2 cellular contexts compared by ENCODE assay signal in genomic region chr1:51509773-51510172, GRCh38.
TF ChIP-seq lines count a peak whose summit lies in the region.

No MANE protein-coding gene starts in this region.

TF ChIP-seq in GM12878, 131 proteins besides CTCF, POLR2A, EP300 and RAD21:
- TF ChIP-seq ATF2 (IDR thresholded peaks at IDR 0.05; ENCODE audit: low read length) (0 out of 2 replicates have a peak, but pooled peaks have one; percentile 17), MLLT1 (IDR thresholded peaks at IDR 0.05) (peak; percentile 62; the same call in 1 of the 2 replicates), EZH2 (IDR thresholded peaks at IDR 0.05; ENCODE audit: borderline replicate concordance, control insufficient read depth, low read depth, low read length) (no peak)

TF ChIP-seq in GM12891, 5 proteins besides CTCF, POLR2A, EP300 and RAD21:
- TF ChIP-seq PAX5 (IDR thresholded peaks at IDR 0.05; ENCODE audit: insufficient read depth, low read length, severe bottlenecking): no peak
- no peak for TF ChIP-seq POLR2AphosphoS5 (IDR thresholded peaks at IDR 0.05; ENCODE audit: low read depth, low read length)
- no peak for TF ChIP-seq POU2F2 (IDR thresholded peaks at IDR 0.05; ENCODE audit: low read depth, low read length)
- TF ChIP-seq SPI1 (IDR thresholded peaks at IDR 0.05; ENCODE audit: low read depth, low read length): no peak
